9 cellular contexts compared by ENCODE assay signal in the genomic region with DNA sequence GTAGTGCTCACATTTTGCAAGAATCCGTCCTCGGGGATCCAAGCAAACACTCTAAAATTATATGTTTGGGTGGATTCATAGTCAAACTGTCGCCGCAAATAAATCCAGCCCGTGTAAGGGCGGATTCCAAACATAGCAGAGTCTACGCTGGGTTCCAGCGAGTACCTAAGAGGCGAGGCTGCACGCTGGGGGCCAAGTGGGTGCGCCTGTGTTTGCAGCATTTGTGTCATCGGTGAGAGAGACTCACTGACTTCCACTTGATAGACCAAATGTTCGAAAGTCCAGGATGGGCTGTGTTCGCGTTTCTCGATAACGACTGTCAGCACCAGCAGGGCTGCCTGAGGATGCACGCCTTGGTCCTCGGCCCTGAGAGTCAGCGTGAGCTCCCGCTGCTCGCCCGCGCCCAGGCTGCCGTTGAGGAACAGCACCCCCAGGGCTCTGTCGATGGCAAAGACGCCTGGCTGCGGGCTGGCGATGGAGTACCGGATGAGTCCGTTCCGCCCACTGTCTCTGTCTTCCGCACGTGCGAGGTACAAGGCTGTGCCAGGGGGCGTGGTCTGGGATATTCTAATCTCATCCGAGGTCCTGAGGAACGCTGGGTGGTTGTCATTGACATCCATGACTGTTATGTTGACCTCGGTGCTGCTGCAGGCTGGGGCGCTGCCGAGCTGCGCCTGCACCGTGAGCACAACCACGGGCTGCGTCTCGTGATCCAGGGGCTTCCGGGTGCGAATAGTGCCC.
DNase-seq lines count a peak whose midpoint lies in the region; ATAC-seq and FAIRE-seq lines count a peak whose summit lies in the region.
"Had no signal": no experiment of that assay in that cellular context is flagged by ENCODE, and none has a peak within 500 bp of the region (broad histone marks: within the 10 kb centered on the region; RNA-seq: fewer than 3 reads in every experiment).

No MANE protein-coding gene starts in this region.

- FAIRE-seq in HTR-8/SVneo (lab: Jason Lieb, UNC) = no peak

- DNase-seq in COLO668 (lab: John Stamatoyannopoulos, UW; ENCODE audit: unreplicated experiment) (peak; percentile 5), MV-4-11 (lab: John Stamatoyannopoulos, UW) (peak; percentile 28), activated T-cell treated with anti-CD3 and anti-CD28 coated beads for 48 hours (ENCODE audit: low read depth) (peak; percentile 46), foreskin melanocyte (peak; percentile 32), putamen (ENCODE audit: low spot score) (peak; percentile 14), T1000 (lab: John Stamatoyannopoulos, UW) (no peak), HTR-8/SVneo (ENCODE audit: insufficient read length, low spot score) (no peak)

- ATAC-seq in GM21576 (IDR thresholded peaks at IDR 0.05; ENCODE audit: unreplicated experiment) = peak; percentile 86
- ATAC-seq: HCT116 had no signal

Comparison
In these comparisons a context has a peak if more than half of its experiments do, and no peak if none do; other contexts are left out.
1. DNase-seq: peak in COLO668 (single experiment), MV-4-11 (single experiment), activated T-cell treated with anti-CD3 and anti-CD28 coated beads for 48 hours (single experiment), foreskin melanocyte (single experiment) and putamen (single experiment); none in T1000 (single experiment) and HTR-8/SVneo (single experiment).